21 cellular contexts compared by ENCODE assay signal in genomic region chr2:41242001-41242331, GRCh38.
"Had no signal": no experiment of that assay in that cellular context is flagged by ENCODE, and none has a peak within 500 bp of the region (broad histone marks: within the 10 kb centered on the region; RNA-seq: fewer than 3 reads in every experiment).

No MANE protein-coding gene starts in this region.

- H3K27me3 ChIP-seq: esophagus muscularis mucosa, gastrocnemius medialis, left lung, neural progenitor cell, pancreas, right lobe of liver, spleen, stomach, transverse colon had no signal

- H2AFZ ChIP-seq: neural progenitor cell had no signal

- ATAC-seq: gastrocnemius medialis, left lung, pancreas, right lobe of liver had no signal

- H3K9me3 ChIP-seq: gastrocnemius medialis, pancreas, right lobe of liver, transverse colon had no signal

- H3K4me2 ChIP-seq: neural progenitor cell had no signal

- H3K9ac ChIP-seq: neural progenitor cell had no signal

- H3K36me3 ChIP-seq: esophagus muscularis mucosa, gastrocnemius medialis, left lung, neural progenitor cell, pancreas, right lobe of liver, spleen, stomach, thoracic aorta, transverse colon had no signal

- DNase-seq: effector memory CD4-positive, alpha-beta T cell; gastrocnemius medialis; left lung; mesenchymal stem cell; midbrain; nucleus accumbens; pancreas; right lobe of liver; spleen; stimulated activated CD4-positive, alpha-beta T cell treated with anti-CD3 and anti-CD28 coated beads, Interleukin-15, amount 100 ng/mL, for 24 hours; stimulated activated CD4-positive, alpha-beta T cell treated with anti-CD3 and anti-CD28 coated beads, Interleukin-1b, Interleukin-23, amount 100 ng/mL, for 48 hours; stimulated activated CD4-positive, alpha-beta T cell treated with anti-CD3 and anti-CD28 coated beads, Interleukin-4, amount 100 ng/mL, for 24 hours; stimulated activated naive B cell treated with anti-CD40 and anti-IgM and Interleukin-4, amounts not matched to agents 10 μg/mL and 1 μg/mL and 100 μg/mL, for 72 hours; stomach; substantia nigra had no signal

- H3K4me3 ChIP-seq: esophagus muscularis mucosa, gastrocnemius medialis, left lung, lung, neural progenitor cell, pancreas, right lobe of liver, spleen, stomach, thoracic aorta, transverse colon had no signal

- H3K27ac ChIP-seq: epithelial cell of prostate, esophagus muscularis mucosa, gastrocnemius medialis, left lung, neural progenitor cell, pancreas, right lobe of liver, spleen, stomach, thoracic aorta, transverse colon had no signal

- H3K4me1 ChIP-seq: gastrocnemius medialis, left lung, neural progenitor cell, pancreas, right lobe of liver, spleen, stomach, transverse colon had no signal
